19 cellular contexts compared by ENCODE assay signal in the genomic region with DNA sequence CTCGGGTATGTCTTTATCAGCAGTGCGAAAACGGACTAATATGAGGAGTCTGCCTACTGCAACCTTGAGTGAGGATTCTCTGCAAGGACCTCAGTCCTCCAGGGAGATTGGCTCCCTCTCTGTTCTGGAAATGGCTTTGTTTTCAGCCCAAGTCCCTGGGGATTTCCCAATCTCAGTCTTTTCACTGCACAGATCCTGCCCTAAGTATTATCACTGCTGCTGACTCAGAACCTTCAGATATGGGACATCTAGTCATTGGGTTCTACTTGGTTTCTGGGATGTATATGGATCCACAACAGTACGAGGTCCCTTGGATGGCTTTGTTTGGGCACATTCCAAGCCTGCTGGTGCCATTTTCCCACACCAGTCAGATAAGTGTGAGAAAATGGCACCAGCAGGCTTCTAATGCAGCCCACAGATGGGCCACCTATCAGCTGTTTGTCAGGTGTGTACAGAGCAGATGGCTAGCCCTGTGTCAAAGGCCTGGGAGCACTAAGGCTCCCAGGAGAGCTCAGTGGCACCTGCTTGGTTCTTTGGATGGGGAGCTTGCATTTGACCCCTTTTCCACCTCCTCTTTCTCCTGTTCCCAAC. TPM values are rescaled to one million over a fixed set of nuclear protein-coding genes. Genes with fewer than 3 reads are reported as not detected.
DNase-seq lines count a peak whose midpoint lies in the region; ATAC-seq and TF ChIP-seq lines count a peak whose summit lies in the region.
"Had no signal": no experiment of that assay in that cellular context is flagged by ENCODE, and none has a peak within 500 bp of the region (broad histone marks: within the 10 kb centered on the region; RNA-seq: fewer than 3 reads in every experiment).

No MANE protein-coding gene starts in this region.

- no peak overlapping the region for H3K27ac Mint-ChIP-seq in activated CD4-positive, alpha-beta memory T cell treated with anti-CD3 and anti-CD28 coated beads, Interleukin-2, amount 10 ng/mL, durations not matched to agents 7 days and 5 days
- H3K27ac Mint-ChIP-seq: activated CD8-positive, alpha-beta T cell treated with anti-CD3 and anti-CD28 coated beads for 36 hours; activated naive CD8-positive, alpha-beta T cell treated with anti-CD3 and anti-CD28 coated beads for 36 hours; CD4-positive, alpha-beta memory T cell; effector memory CD8-positive, alpha-beta T cell had no signal

- peaks cover 11% of the 10 kb centered on the region for H3K27me3 Mint-ChIP-seq in activated CD4-positive, alpha-beta memory T cell treated with anti-CD3 and anti-CD28 coated beads, Interleukin-2, amount 10 ng/mL, durations not matched to agents 7 days and 5 days
- H3K27me3 Mint-ChIP-seq: activated naive CD8-positive, alpha-beta T cell treated with anti-CD3 and anti-CD28 coated beads for 36 hours had no signal

- H3K9me3 Mint-ChIP-seq in activated CD4-positive, alpha-beta memory T cell treated with anti-CD3 and anti-CD28 coated beads, Interleukin-2, amount 10 ng/mL, durations not matched to agents 7 days and 5 days: no peaks in the 10 kb centered on the region
- H3K9me3 Mint-ChIP-seq: activated CD8-positive, alpha-beta T cell treated with anti-CD3 and anti-CD28 coated beads for 36 hours; activated naive CD8-positive, alpha-beta T cell treated with anti-CD3 and anti-CD28 coated beads for 36 hours; activated T-cell treated with anti-CD3 and anti-CD28 coated beads, Interleukin-2, amount 50 U/mL, for 4 hours; CD4-positive, alpha-beta memory T cell; effector memory CD8-positive, alpha-beta T cell had no signal

- ATAC-seq in GM21367 (IDR thresholded peaks at IDR 0.05; ENCODE audit: unreplicated experiment) (no peak), HG02885 (IDR thresholded peaks at IDR 0.05; ENCODE audit: poor library complexity, unreplicated experiment) (no peak)
- ATAC-seq: activated CD8-positive, alpha-beta T cell treated with anti-CD3 and anti-CD28 coated beads for 36 hours; activated T-cell treated with anti-CD3 and anti-CD28 coated beads, Interleukin-2, amount 50 U/mL, for 4 hours; effector memory CD8-positive, alpha-beta T cell had no signal

- H3K9me3 ChIP-seq in MG63: no peaks in the 10 kb centered on the region
- H3K9me3 ChIP-seq: sigmoid colon, vagina had no signal

- no peaks in the 10 kb centered on the region for H3K4me1 Mint-ChIP-seq in activated CD4-positive, alpha-beta memory T cell treated with anti-CD3 and anti-CD28 coated beads, Interleukin-2, amount 10 ng/mL, durations not matched to agents 7 days and 5 days
- H3K4me1 Mint-ChIP-seq: activated naive CD8-positive, alpha-beta T cell treated with anti-CD3 and anti-CD28 coated beads for 36 hours; CD4-positive, alpha-beta memory T cell had no signal

- H3K36me3 ChIP-seq in MG63: no peaks in the 10 kb centered on the region
- H3K36me3 ChIP-seq: sigmoid colon, vagina had no signal

- no peaks in the 10 kb centered on the region for H3K27me3 ChIP-seq in MG63
- H3K27me3 ChIP-seq: sigmoid colon, vagina had no signal

- H3K4me3 ChIP-seq in fibroblast of villous mesenchyme (ENCODE audit: low read depth, low read length): no peak overlapping the region
- no peak overlapping the region for H3K4me3 ChIP-seq in MG63
- H3K4me3 ChIP-seq: sigmoid colon, vagina had no signal

- H3K36me3 Mint-ChIP-seq in activated CD4-positive, alpha-beta memory T cell treated with anti-CD3 and anti-CD28 coated beads, Interleukin-2, amount 10 ng/mL, durations not matched to agents 7 days and 5 days (ENCODE audit: low read depth): no peaks in the 10 kb centered on the region
- H3K36me3 Mint-ChIP-seq: activated naive CD8-positive, alpha-beta T cell treated with anti-CD3 and anti-CD28 coated beads for 36 hours; CD4-positive, alpha-beta memory T cell had no signal

- TF ChIP-seq CTCF in 22Rv1 (IDR thresholded peaks at IDR 0.05) (no peak), fibroblast of villous mesenchyme (IDR thresholded peaks at IDR 0.05; ENCODE audit: insufficient read depth, low read depth, low read length) (no peak)

- POLR2A ChIA-PET in HEK293T (lab: Yijun Ruan, JAX): no interaction called here
- POLR2A ChIA-PET in activated CD4-positive, alpha-beta memory T cell treated with anti-CD3 and anti-CD28 coated beads, Interleukin-2, amount 10 ng/mL, durations not matched to agents 7 days and 5 days (lab: Charles Lee): no interaction called here

- no peak overlapping the region for H3K4me3 Mint-ChIP-seq in activated CD4-positive, alpha-beta memory T cell treated with anti-CD3 and anti-CD28 coated beads, Interleukin-2, amount 10 ng/mL, durations not matched to agents 7 days and 5 days
- H3K4me3 Mint-ChIP-seq: activated CD8-positive, alpha-beta T cell treated with anti-CD3 and anti-CD28 coated beads for 36 hours; activated naive CD8-positive, alpha-beta T cell treated with anti-CD3 and anti-CD28 coated beads for 36 hours; activated T-cell treated with anti-CD3 and anti-CD28 coated beads, Interleukin-2, amount 50 U/mL, for 4 hours; CD4-positive, alpha-beta memory T cell; effector memory CD8-positive, alpha-beta T cell had no signal

- CTCF ChIA-PET in HEK293T (lab: Yijun Ruan, JAX): no interaction called here
- CTCF ChIA-PET in activated CD4-positive, alpha-beta memory T cell treated with anti-CD3 and anti-CD28 coated beads, Interleukin-2, amount 10 ng/mL, durations not matched to agents 7 days and 5 days (lab: Charles Lee): no interaction called here

- peak overlapping the region; percentile 95 for H3K27ac ChIP-seq in 22Rv1
- H3K27ac ChIP-seq: sigmoid colon, vagina had no signal

- DNase-seq in HEK293T (ENCODE audit: extremely low spot score) (peak; percentile 3), amniotic epithelial cell (ENCODE audit: low read depth) (peak; percentile 83), fibroblast of villous mesenchyme (ENCODE audit: low read depth) (peak; percentile 67), MG63 (no peak)
- no peak for DNase-seq in activated CD4-positive, alpha-beta memory T cell treated with anti-CD3 and anti-CD28 coated beads, Interleukin-2, amount 10 ng/mL, durations not matched to agents 7 days and 5 days
- DNase-seq: activated CD8-positive, alpha-beta T cell treated with anti-CD3 and anti-CD28 coated beads for 36 hours; activated naive CD8-positive, alpha-beta T cell treated with anti-CD3 and anti-CD28 coated beads for 36 hours; activated T-cell treated with anti-CD3 and anti-CD28 coated beads, Interleukin-2, amount 50 U/mL, for 4 hours; caudate nucleus; CD4-positive, alpha-beta memory T cell; effector memory CD8-positive, alpha-beta T cell; NCI-H2029; NCI-H748 treated with DMSO at 0.1 percent for 48 hours; RPMI8226; sigmoid colon had no signal

TF ChIP-seq in HEK293T, 16 proteins besides CTCF, POLR2A, EP300 and RAD21:
- TF ChIP-seq FOXM1 (IDR thresholded peaks at IDR 0.05; ENCODE audit: borderline replicate concordance): no peak
- no peak for TF ChIP-seq SUZ12 (IDR thresholded peaks at IDR 0.05)
- TF ChIP-seq, protein P1, sequence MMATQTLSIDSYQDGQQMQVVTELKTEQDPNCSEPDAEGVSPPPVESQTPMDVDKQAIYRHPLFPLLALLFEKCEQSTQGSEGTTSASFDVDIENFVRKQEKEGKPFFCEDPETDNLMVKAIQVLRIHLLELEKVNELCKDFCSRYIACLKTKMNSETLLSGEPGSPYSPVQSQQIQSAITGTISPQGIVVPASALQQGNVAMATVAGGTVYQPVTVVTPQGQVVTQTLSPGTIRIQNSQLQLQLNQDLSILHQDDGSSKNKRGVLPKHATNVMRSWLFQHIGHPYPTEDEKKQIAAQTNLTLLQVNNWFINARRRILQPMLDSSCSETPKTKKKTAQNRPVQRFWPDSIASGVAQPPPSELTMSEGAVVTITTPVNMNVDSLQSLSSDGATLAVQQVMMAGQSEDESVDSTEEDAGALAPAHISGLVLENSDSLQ (IDR thresholded peaks at IDR 0.05): no peak
- no peak for TF ChIP-seq HDGF (IDR thresholded peaks at IDR 0.05; ENCODE audit: borderline replicate concordance)
- TF ChIP-seq ZNF384 (IDR thresholded peaks at IDR 0.05): no peak
- TF ChIP-seq FOXK2 (IDR thresholded peaks at IDR 0.05): no peak
- TF ChIP-seq LEF1 (IDR thresholded peaks at IDR 0.05; ENCODE audit: borderline replicate concordance): no peak
- TF ChIP-seq TARDBP (IDR thresholded peaks at IDR 0.05): no peak
- no peak for TF ChIP-seq ARNT (IDR thresholded peaks at IDR 0.05)
- TF ChIP-seq L3MBTL2 (conservative IDR thresholded peaks at IDR 0.05): no peak
- no peak for TF ChIP-seq SP1 (IDR thresholded peaks at IDR 0.05)
- TF ChIP-seq BHLHE40 (IDR thresholded peaks at IDR 0.05; ENCODE audit: borderline replicate concordance): no peak
- no peak for TF ChIP-seq NFRKB (IDR thresholded peaks at IDR 0.05)
- no peak for TF ChIP-seq FOXA1 (IDR thresholded peaks at IDR 0.05)

RNA-seq across cellular contexts. Expression of a gene that starts 27.4 kb away (rescaled TPM):
- total RNA-seq in fibroblast of villous mesenchyme: 0.32 and 3.9 TPM in 2 replicates
- total RNA-seq in activated CD4-positive, alpha-beta memory T cell treated with anti-CD3 and anti-CD28 coated beads, Interleukin-2, amount 10 ng/mL, durations not matched to agents 7 days and 5 days: under 1 TPM; 0.30 to 0.38 TPM
- not detected in 2 replicates for total RNA-seq in MG63 (2014; rRNA removed; shearing (Covaris generic); ENCODE audit: low replicate concordance)

RNA-seq across cellular contexts. Expression of a gene that starts 55.4 kb away (rescaled TPM):
- total RNA-seq in fibroblast of villous mesenchyme: 77.0 and 93.7 TPM in 2 replicates
- total RNA-seq in activated CD4-positive, alpha-beta memory T cell treated with anti-CD3 and anti-CD28 coated beads, Interleukin-2, amount 10 ng/mL, durations not matched to agents 7 days and 5 days: 10 to 100 TPM; 38.5 to 41.1 TPM
- total RNA-seq in MG63 (2014; rRNA removed; shearing (Covaris generic); ENCODE audit: low replicate concordance): 112 and 135 TPM in 2 replicates

Comparison
In these comparisons a context has a peak if more than half of its experiments do, and no peak if none do; other contexts are left out.
1. DNase-seq: peak in HEK293T (single experiment), amniotic epithelial cell (single experiment) and fibroblast of villous mesenchyme (single experiment); none in activated CD4-positive, alpha-beta memory T cell treated with anti-CD3 and anti-CD28 coated beads, Interleukin-2, amount 10 ng/mL, durations not matched to agents 7 days and 5 days (single experiment) and MG63 (single experiment).